ENCODE assay signal across 21 cellular contexts in genomic region chr10:60073397-60073780, GRCh38.
DNase-seq lines count a peak whose midpoint lies in the region; ATAC-seq and TF ChIP-seq lines count a peak whose summit lies in the region.
"Had no signal": no experiment of that assay in that cellular context is flagged by ENCODE, and none has a peak within 500 bp of the region (broad histone marks: within the 10 kb centered on the region; RNA-seq: fewer than 3 reads in every experiment).

No MANE protein-coding gene starts in this region.

- TF ChIP-seq CTCF in GM12865 (IDR thresholded peaks at IDR 0.05; ENCODE audit: insufficient read depth, low read depth, low read length, missing control alignments), result no peak
- TF ChIP-seq CTCF in PC-3 (conservative IDR thresholded peaks at IDR 0.05; ENCODE audit: low read depth, low read length), result no peak
- TF ChIP-seq CTCF in choroid plexus epithelial cell (conservative IDR thresholded peaks at IDR 0.05; ENCODE audit: low read depth, low read length), result no peak
- no peak for TF ChIP-seq CTCF in lung (IDR thresholded peaks at IDR 0.05; ENCODE audit: control extremely low read depth, extremely low read depth)

- ATAC-seq in PC-3 (no peak), lung (ENCODE audit: insufficient read depth, low FRiP score) (peak; percentile 65), HG02981 (IDR thresholded peaks at IDR 0.05; ENCODE audit: unreplicated experiment) (no peak)
- ATAC-seq in activated CD4-positive, alpha-beta T cell treated with anti-CD3 and anti-CD28 coated beads for 36 hours, result no peak
- ATAC-seq: GM23338 had no signal

- CTCF ChIA-PET in PC-3 (lab: Charles Lee), result no interaction called here
- CTCF ChIA-PET in activated CD4-positive, alpha-beta T cell treated with anti-CD3 and anti-CD28 coated beads for 36 hours (lab: Charles Lee), result no interaction called here

- H3K9ac ChIP-seq in PC-3 (ENCODE audit: low read length), result no peak overlapping the region
- H3K9ac ChIP-seq: SK-N-SH had no signal

- no peaks in the 10 kb centered on the region for H3K27me3 ChIP-seq in PC-3 (ENCODE audit: low read length)
- H3K27me3 ChIP-seq in lung (ENCODE audit: control insufficient read depth, insufficient read depth), result no peaks in the 10 kb centered on the region

- H3K27me3 Mint-ChIP-seq in activated CD4-positive, alpha-beta T cell treated with anti-CD3 and anti-CD28 coated beads for 36 hours, result no peaks in the 10 kb centered on the region

- no peak overlapping the region for H3K4me2 ChIP-seq in PC-3 (ENCODE audit: low read length)
- H3K4me2 ChIP-seq: GM23338, SK-N-SH had no signal

- H3K36me3 ChIP-seq in PC-3 (ENCODE audit: low read depth, low read length) (peaks cover 4% of the 10 kb centered on the region), lung (ENCODE audit: control insufficient read depth in 2 of 2, insufficient read depth in 2 of 2, low read length in 2 of 2) (peaks cover 6 to 33% of the 10 kb centered on the region in 2 donors)
- H3K36me3 ChIP-seq: MG63 had no signal

- H3K4me1 ChIP-seq in PC-3 (ENCODE audit: insufficient read depth, low read length), result no peaks in the 10 kb centered on the region
- no peaks in the 10 kb centered on the region for H3K4me1 ChIP-seq in lung (ENCODE audit: control insufficient read depth in 2 of 2, insufficient read depth in 2 of 2, low read length in 2 of 2)

- POLR2A ChIA-PET in PC-3 (lab: Charles Lee; ENCODE audit: unreplicated experiment), result no interaction called here
- POLR2A ChIA-PET in activated CD4-positive, alpha-beta T cell treated with anti-CD3 and anti-CD28 coated beads for 36 hours (lab: Charles Lee), result no interaction called here

- H3K9me3 Mint-ChIP-seq in activated CD4-positive, alpha-beta T cell treated with anti-CD3 and anti-CD28 coated beads for 36 hours (ENCODE audit: low read depth), result no peaks in the 10 kb centered on the region
- H3K9me3 Mint-ChIP-seq: GM23338, H9 had no signal

- BruUV-seq in PC-3 (replicated peaks; lab: Mats Ljungman, UMichigan), result no TSS peak

- no peak overlapping the region for H3K27ac ChIP-seq in PC-3 (ENCODE audit: low read length)
- H3K27ac ChIP-seq in lung (ENCODE audit: low read depth in 1 of 2, low read length in 1 of 2), result no peak overlapping the region

- H3F3A ChIP-seq in PC-3 (ENCODE audit: low read length, unreplicated experiment), result no peaks in the 10 kb centered on the region

- H3K4me3 ChIP-seq in GM12865 (ENCODE audit: low read depth, low read length), result peak overlapping the region; percentile 34
- H3K4me3 ChIP-seq in PC-3 (ENCODE audit: low read length), result no peak overlapping the region
- no peak overlapping the region for H3K4me3 ChIP-seq in choroid plexus epithelial cell (ENCODE audit: low read depth, low read length)
- H3K4me3 ChIP-seq in lung, result no peak overlapping the region
- H3K4me3 ChIP-seq: GM23338, MG63 had no signal

- H3K4me3 Mint-ChIP-seq in activated CD4-positive, alpha-beta T cell treated with anti-CD3 and anti-CD28 coated beads for 36 hours, result no peak overlapping the region
- H3K4me3 Mint-ChIP-seq: GM23338, H9 had no signal

- H4K20me1 ChIP-seq in PC-3 (ENCODE audit: low read length), result no peaks in the 10 kb centered on the region

- no peaks in the 10 kb centered on the region for H3K4me1 Mint-ChIP-seq in activated CD4-positive, alpha-beta T cell treated with anti-CD3 and anti-CD28 coated beads for 36 hours
- H3K4me1 Mint-ChIP-seq: GM23338, H9 had no signal

- H3K79me2 ChIP-seq in PC-3 (ENCODE audit: low read length), result no peaks in the 10 kb centered on the region

- H3K27ac Mint-ChIP-seq in activated CD4-positive, alpha-beta T cell treated with anti-CD3 and anti-CD28 coated beads for 36 hours, result no peak overlapping the region
- H3K27ac Mint-ChIP-seq: GM23338, H9 had no signal

- H3K9me2 ChIP-seq in PC-3 (replicated peaks; ENCODE audit: low read length), result no peaks in the 10 kb centered on the region
- H3K9me2 ChIP-seq: SK-N-SH had no signal

- 72 to 87% methylated on average over 4 of the region's 4 CpGs for WGBS in lung, 2 donors

- peak; percentile 17 for DNase-seq in GM12865 (ENCODE audit: low read depth)
- DNase-seq in PC-3, result peak; percentile 24
- peak; percentile 6 for DNase-seq in choroid plexus epithelial cell (ENCODE audit: low read depth)
- no peak for DNase-seq in lung (ENCODE audit: low spot score)
- DNase-seq in activated CD4-positive, alpha-beta T cell treated with anti-CD3 and anti-CD28 coated beads for 36 hours, result no peak
- no peak for DNase-seq in DMS 273 treated with DMSO at 0.1 percent for 48 hours (lab: John Stamatoyannopoulos, UW)
- no peak for DNase-seq in putamen (ENCODE audit: low spot score)
- DNase-seq: Calu3, H9, KG1, MG63, NCI-H1417, NCI-H1694, NCI-H2081, NCI-H2227 treated with DMSO at 0.1 percent for 48 hours, NCI-H526 treated with DMSO at 0.1 percent for 48 hours, SIG-M5, SK-N-SH, SW 1271 had no signal

- H3K9me3 ChIP-seq in PC-3 (ENCODE audit: low read length) (no peaks in the 10 kb centered on the region), lung (ENCODE audit: control insufficient read depth in 2 of 2, insufficient read depth in 1 of 2, low read length in 1 of 2) (no peaks in the 10 kb centered on the region)
- H3K9me3 ChIP-seq: MG63, SK-N-SH had no signal

- H3K36me3 Mint-ChIP-seq in activated CD4-positive, alpha-beta T cell treated with anti-CD3 and anti-CD28 coated beads for 36 hours (ENCODE audit: low read depth), result peaks cover 36% of the 10 kb centered on the region

- H2AFZ ChIP-seq in PC-3 (ENCODE audit: low read length), result no peak overlapping the region
- H2AFZ ChIP-seq: GM23338 had no signal

- intact Hi-C loops in PC-3 (cut with micrococcal nuclease), result no loop called here
- intact Hi-C loops in activated CD4-positive, alpha-beta T cell treated with anti-CD3 and anti-CD28 coated beads for 36 hours (cut with DNase I, micrococcal nuclease), result no loop called here

Comparison
In these comparisons a context has a peak if more than half of its experiments do, and no peak if none do; other contexts are left out.
1. DNase-seq: peak in GM12865 (single experiment), PC-3 (single experiment) and choroid plexus epithelial cell (single experiment); none in lung (single experiment), activated CD4-positive, alpha-beta T cell treated with anti-CD3 and anti-CD28 coated beads for 36 hours (single experiment), DMS 273 treated with DMSO at 0.1 percent for 48 hours (single experiment) and putamen (single experiment).